ENCODE assay signal across 8 cellular contexts in the genomic region with DNA sequence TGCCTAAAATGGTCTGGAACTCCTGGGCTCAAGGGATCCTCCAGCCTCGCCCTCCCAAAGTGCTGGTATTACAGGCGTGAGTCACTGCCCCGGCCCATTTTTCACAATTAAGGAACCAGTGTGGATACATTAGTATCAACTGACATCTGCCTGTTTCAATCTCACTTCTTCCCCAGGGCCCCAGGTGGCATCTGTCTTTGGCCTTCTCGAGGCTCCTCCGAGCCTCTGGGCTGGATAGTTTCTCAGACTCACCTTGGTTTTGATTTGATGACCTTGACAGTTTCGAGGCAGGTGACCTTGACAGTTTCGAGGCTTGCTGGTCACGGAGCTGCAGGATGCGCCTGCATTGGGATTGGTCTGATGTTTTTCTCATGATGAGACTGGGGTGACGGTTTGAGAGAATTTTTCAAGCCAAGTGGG. TPM values are rescaled to one million over a fixed set of nuclear protein-coding genes. Genes with fewer than 3 reads are reported as not detected.
DNase-seq lines count a peak whose midpoint lies in the region; ATAC-seq, FAIRE-seq and TF ChIP-seq lines count a peak whose summit lies in the region.

No MANE protein-coding gene starts in this region.

- DNase-seq in SIG-M5 treated with dmso at 0.1 percent for 504 hours (lab: John Stamatoyannopoulos, UW; ENCODE audit: unreplicated experiment) (peak; percentile 22), SIG-M5 (lab: John Stamatoyannopoulos, UW) (no peak), small intestine (peak; percentile 54), NCI-H1105 (lab: John Stamatoyannopoulos, UW) (no peak), ACHN (no peak)

- H3K27me3 ChIP-seq in small intestine (ENCODE audit: control insufficient read depth in 2 of 2, insufficient read depth in 2 of 2, low read length in 2 of 2): no peaks in the 10 kb centered on the region

- peak overlapping the region; percentile 45 to 91 (median 80) for H3K27ac Mint-ChIP-seq in IgD-negative memory B cell
- H3K27ac Mint-ChIP-seq in brain: peak overlapping the region; percentile 43 to 80 (median 68)

- H3K4me1 Mint-ChIP-seq in IgD-negative memory B cell (peaks cover 19 to 21% (median 21%) of the 10 kb centered on the region in 3 donors), brain (peaks cover 29% of the 10 kb centered on the region)

- TF ChIP-seq CTCF in brain (conservative IDR thresholded peaks at IDR 0.05): no peak

- ATAC-seq in HG02884 (IDR thresholded peaks at IDR 0.05; ENCODE audit: unreplicated experiment): no peak

- no peak for FAIRE-seq in small intestine (lab: Jason Lieb, UNC)

- H3K36me3 Mint-ChIP-seq in IgD-negative memory B cell (no peaks in the 10 kb centered on the region), brain (no peaks in the 10 kb centered on the region)

- H3K4me1 ChIP-seq in small intestine (ENCODE audit: control insufficient read depth in 2 of 2, insufficient read depth in 1 of 2, low read depth in 1 of 2, low read length in 1 of 2): peaks cover 4 to 11% of the 10 kb centered on the region in 2 donors

- H3K4me3 ChIP-seq in small intestine (ENCODE audit: low read depth in 1 of 2, low read length in 2 of 2): no peak overlapping the region

- no peaks in the 10 kb centered on the region for H3K9me3 ChIP-seq in small intestine (ENCODE audit: control insufficient read depth, low read depth)

- 16 to 45% (median 23%) methylated on average over 10 of the region's 10 CpGs for WGBS in small intestine, 3 donors

- H3K9me3 Mint-ChIP-seq in IgD-negative memory B cell (peaks cover 0 to 6% (median 0%) of the 10 kb centered on the region in 3 donors), brain (peaks cover 5 to 31% (median 16%) of the 10 kb centered on the region in 5 experiments)

- H3K4me3 Mint-ChIP-seq in IgD-negative memory B cell (peak overlapping the region; percentile 66 to 86 (median 75)), brain (no peak overlapping the region)

- no peaks in the 10 kb centered on the region for H3K36me3 ChIP-seq in small intestine (ENCODE audit: control insufficient read depth in 2 of 2, insufficient read depth in 2 of 2, low read length in 2 of 2)

- in situ Hi-C loops in ACHN (cut with HindIII; ENCODE audit: low pct_ligation_motif_present, low pct_unique_long_range_greater_than_20kb, low sequenced_read_pairs): no loop called here

- peak overlapping the region; percentile 24 to 93 for H3K27ac ChIP-seq in small intestine (ENCODE audit: low read depth in 1 of 2, low read length in 1 of 2)

- H3K27me3 Mint-ChIP-seq in IgD-negative memory B cell (peaks cover 6% of the 10 kb centered on the region), brain (peaks cover 5% of the 10 kb centered on the region)

RNA-seq across cellular contexts. Expression of a gene that starts 41.0 kb away (rescaled TPM):
- polyA plus RNA-seq in IgD-negative memory B cell: 9.9 TPM
- 78.6 TPM for polyA plus RNA-seq in brain (ENCODE audit: insufficient read depth, low read depth, low replicate concordance)
- 10 to 100 TPM; 26.2 to 50.4 (median 30.0) TPM for polyA plus RNA-seq in small intestine

Comparison
In these comparisons a context has a peak if more than half of its experiments do, and no peak if none do; other contexts are left out.
1. DNase-seq: peak in SIG-M5 treated with dmso at 0.1 percent for 504 hours (single experiment) and small intestine (single experiment); none in SIG-M5 (single experiment), NCI-H1105 (single experiment) and ACHN (single experiment).
2. H3K4me3 Mint-ChIP-seq: peak in IgD-negative memory B cell (4 of 4); none in brain (0 of 5).